Comparison of ENCODE assay signal across 8 cellular contexts in genomic region chr22:20964799-20965103, GRCh38. TPM values are rescaled to one million over a fixed set of nuclear protein-coding genes. Genes with fewer than 3 reads are reported as not detected.
DNase-seq lines count a peak whose midpoint lies in the region; ATAC-seq, FAIRE-seq and TF ChIP-seq lines count a peak whose summit lies in the region.
"Had no signal": no experiment of that assay in that cellular context is flagged by ENCODE, and none has a peak within 500 bp of the region (broad histone marks: within the 10 kb centered on the region; RNA-seq: fewer than 3 reads in every experiment).

No MANE protein-coding gene starts in this region.

- peak overlapping the region; percentile 63 for H3K27ac Mint-ChIP-seq in activated T-helper 17 cell treated with anti-CD3 and anti-CD28 coated beads, Interleukin-2, amount 50 U/mL, for 72 hours

- no peak for TF ChIP-seq POLR2A in gastroesophageal sphincter (IDR thresholded peaks at IDR 0.05)

- H3K27me3 Mint-ChIP-seq in activated T-helper 17 cell treated with anti-CD3 and anti-CD28 coated beads, Interleukin-2, amount 50 U/mL, for 72 hours, result peaks cover 4% of the 10 kb centered on the region

- no peak overlapping the region for H3K9ac ChIP-seq in skeletal muscle satellite cell (ENCODE audit: low read depth, low read length)

- H3K4me1 ChIP-seq in gastroesophageal sphincter (peaks cover 0 to 20% (median 3%) of the 10 kb centered on the region in 3 donors), skeletal muscle satellite cell (ENCODE audit: control insufficient read depth, insufficient read depth, low read length) (no peaks in the 10 kb centered on the region)

- H3K36me3 Mint-ChIP-seq in activated T-helper 17 cell treated with anti-CD3 and anti-CD28 coated beads, Interleukin-2, amount 50 U/mL, for 72 hours (ENCODE audit: low read depth), result no peaks in the 10 kb centered on the region

- 1% methylated on average over 12 of the region's 28 CpGs; no CpG with 5 or more reads in 1 of the 2 donors for WGBS in gastroesophageal sphincter (ENCODE audit: low coverage in 1 of 2), 2 donors

- H3K4me1 Mint-ChIP-seq in activated T-helper 17 cell treated with anti-CD3 and anti-CD28 coated beads, Interleukin-2, amount 50 U/mL, for 72 hours, result no peaks in the 10 kb centered on the region

- H3K4me3 Mint-ChIP-seq in activated T-helper 17 cell treated with anti-CD3 and anti-CD28 coated beads, Interleukin-2, amount 50 U/mL, for 72 hours, result peak overlapping the region; percentile 59

- in situ Hi-C loops in GM13977 (cut with MboI; ENCODE audit: low pct_unique_long_range_greater_than_20kb, low sequenced_read_pairs, unreplicated experiment), result no loop called here

- no peak for TF ChIP-seq CTCF in HFF-Myc (IDR thresholded peaks at IDR 0.05; ENCODE audit: low read depth, low read length, missing control alignments)
- no peak for TF ChIP-seq CTCF in gastroesophageal sphincter (IDR thresholded peaks at IDR 0.05)
- no peak for TF ChIP-seq CTCF in GM13977 (IDR thresholded peaks at IDR 0.05; ENCODE audit: extremely low read depth, insufficient read depth, missing control alignments)

- H3K36me3 ChIP-seq in gastroesophageal sphincter, result no peaks in the 10 kb centered on the region
- H3K36me3 ChIP-seq in skeletal muscle satellite cell (ENCODE audit: insufficient read depth, low read length), result no peaks in the 10 kb centered on the region

- ATAC-seq in activated T-helper 17 cell treated with anti-CD3 and anti-CD28 coated beads, Interleukin-2, amount 50 U/mL, for 72 hours (replicated peaks), result peak; percentile 12
- no peak for ATAC-seq in gastroesophageal sphincter

- peak overlapping the region; percentile 54 for H3K4me2 ChIP-seq in skeletal muscle satellite cell (ENCODE audit: low read length)

- no peak for TF ChIP-seq EP300 in gastroesophageal sphincter (IDR thresholded peaks at IDR 0.05)

- peak overlapping the region in 1 of 4 donors; percentile 32 for H3K27ac ChIP-seq in gastroesophageal sphincter

- H3K9me3 ChIP-seq in gastroesophageal sphincter, result no peaks in the 10 kb centered on the region
- no peaks in the 10 kb centered on the region for H3K9me3 ChIP-seq in skeletal muscle satellite cell (replicated peaks; ENCODE audit: low read length)

- H3K9me3 Mint-ChIP-seq in activated T-helper 17 cell treated with anti-CD3 and anti-CD28 coated beads, Interleukin-2, amount 50 U/mL, for 72 hours, result no peaks in the 10 kb centered on the region

- H3K27me3 ChIP-seq in gastroesophageal sphincter, result peaks cover 30% of the 10 kb centered on the region
- peaks cover 23% of the 10 kb centered on the region for H3K27me3 ChIP-seq in skeletal muscle satellite cell (ENCODE audit: control insufficient read depth, insufficient read depth, low read length)

- DNase-seq in HFF-Myc (ENCODE audit: extremely low read depth, low read depth) (no peak), GM13977 (ENCODE audit: low spot score) (no peak), occipital lobe (lab: John Stamatoyannopoulos, UW) (no peak), HTR-8/SVneo (ENCODE audit: insufficient read length, low spot score) (no peak)

- 0 out of 2 replicates have a peak overlapping the region, but pooled peaks have one; percentile 21 for H3K4me3 ChIP-seq in HFF-Myc (replicated peaks; ENCODE audit: low read depth, low read length)
- peak overlapping the region; percentile 11 to 54 for H3K4me3 ChIP-seq in gastroesophageal sphincter
- H3K4me3 ChIP-seq in skeletal muscle satellite cell (ENCODE audit: low read length), result no peak overlapping the region

- FAIRE-seq in HTR-8/SVneo (lab: Jason Lieb, UNC), result no peak

RNA-seq across cellular contexts. Expression of gene AIFM3, which starts 2.3 kb away (rescaled TPM):
- total RNA-seq in activated T-helper 17 cell treated with anti-CD3 and anti-CD28 coated beads, Interleukin-2, amount 50 U/mL, for 72 hours, result not detected
- total RNA-seq in gastroesophageal sphincter, result 1 to 10 TPM in 2 of 4 donors, under 1 TPM in 1, not detected in 1; 0.27 to 3.2 (median 2.0) TPM
- total RNA-seq in skeletal muscle satellite cell (2012; rRNA removed), result 0.22 and 0.76 TPM in 2 replicates
- 4.2 TPM for total RNA-seq in occipital lobe
- total RNA-seq: H4 had no signal

RNA-seq across cellular contexts. Expression of gene LZTR1, which starts 17.3 kb away (rescaled TPM):
- total RNA-seq in activated T-helper 17 cell treated with anti-CD3 and anti-CD28 coated beads, Interleukin-2, amount 50 U/mL, for 72 hours, result 10 to 100 TPM; 40.0 to 68.7 TPM
- total RNA-seq in gastroesophageal sphincter, result 10 to 100 TPM; 45.4 to 63.0 (median 53.4) TPM
- total RNA-seq in skeletal muscle satellite cell (2012; rRNA removed), result 37.3 and 45.4 TPM in 2 replicates
- 49.3 TPM for total RNA-seq in occipital lobe

RNA-seq across cellular contexts. Expression of gene THAP7, which starts 37.2 kb away (rescaled TPM):
- total RNA-seq in activated T-helper 17 cell treated with anti-CD3 and anti-CD28 coated beads, Interleukin-2, amount 50 U/mL, for 72 hours, result 10 to 100 TPM; 19.6 to 27.1 TPM
- total RNA-seq in gastroesophageal sphincter, result 10 to 100 TPM; 38.5 to 49.0 (median 42.5) TPM
- total RNA-seq in skeletal muscle satellite cell (2012; rRNA removed), result 14.2 and 19.9 TPM in 2 replicates
- 21.8 TPM for total RNA-seq in occipital lobe

RNA-seq across cellular contexts. Expression of gene CRKL, which starts 47.5 kb away (rescaled TPM):
- total RNA-seq in activated T-helper 17 cell treated with anti-CD3 and anti-CD28 coated beads, Interleukin-2, amount 50 U/mL, for 72 hours, result 100 to 1,000 TPM in 1 of 2 donors, 10 to 100 TPM in 1; 88.5 to 145 TPM
- total RNA-seq in gastroesophageal sphincter (10 to 100 TPM; 42.5 to 55.8 (median 46.0) TPM), occipital lobe (58.3 TPM)
- 36.2 and 45.0 TPM in 2 replicates for total RNA-seq in skeletal muscle satellite cell (2012; rRNA removed)

RNA-seq across cellular contexts. Expression of gene P2RX6, which starts 50.2 kb away (rescaled TPM):
- total RNA-seq in activated T-helper 17 cell treated with anti-CD3 and anti-CD28 coated beads, Interleukin-2, amount 50 U/mL, for 72 hours, result under 1 TPM in 1 of 2 donors, not detected in 1; 0.28 TPM
- total RNA-seq in gastroesophageal sphincter, result under 1 TPM in 3 of 4 donors, not detected in 1; 0.35 to 0.47 (median 0.40) TPM
- total RNA-seq in skeletal muscle satellite cell (2012; rRNA removed), result 0.25 and 1.3 TPM in 2 replicates
- not detected for total RNA-seq in occipital lobe
